8 cellular contexts compared by ENCODE assay signal in the genomic region with DNA sequence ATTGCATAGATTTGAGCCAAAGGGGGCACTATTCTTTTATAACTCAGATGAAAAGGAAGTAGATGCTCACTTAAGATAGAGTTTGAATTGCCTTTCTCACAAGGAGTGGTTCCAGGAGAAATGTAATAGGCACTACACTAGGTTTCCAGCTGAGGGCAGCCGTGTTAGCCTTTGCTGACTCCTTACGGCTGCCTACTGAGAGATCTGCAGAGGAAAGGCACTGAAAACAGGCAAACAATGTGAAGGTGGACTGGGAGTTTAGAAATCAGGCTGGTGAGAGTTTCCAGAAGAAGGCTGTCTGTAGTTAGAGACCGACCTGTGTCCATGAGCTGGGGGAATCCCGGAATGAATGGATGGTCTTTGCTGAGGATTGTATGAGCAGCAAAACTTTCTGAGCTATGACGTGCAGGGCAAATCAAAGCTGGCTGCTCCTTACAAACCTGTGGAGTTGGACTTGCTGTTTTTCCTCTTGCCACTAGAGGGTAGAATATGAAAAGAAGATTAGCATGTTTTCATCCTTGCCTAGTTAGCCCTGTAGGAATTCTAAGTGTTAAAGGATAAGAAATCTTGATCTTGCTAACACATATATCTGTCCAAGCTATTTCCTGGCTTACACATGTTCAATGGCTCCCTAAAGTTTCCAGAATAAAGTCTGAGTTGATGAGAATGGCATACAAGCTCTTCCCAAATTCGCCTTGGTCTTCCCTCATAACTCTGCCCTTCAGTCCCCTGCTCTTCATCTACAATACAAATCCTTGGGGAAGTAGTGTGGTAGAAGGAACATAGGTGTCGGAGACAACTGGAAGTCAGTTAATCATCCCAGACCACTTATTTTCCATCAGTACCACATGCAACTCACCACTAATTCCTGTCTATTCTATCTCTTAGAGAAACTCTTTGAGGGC. TPM values are rescaled to one million over a fixed set of nuclear protein-coding genes. Genes with fewer than 3 reads are reported as not detected.
DNase-seq lines count a peak whose midpoint lies in the region; ATAC-seq and TF ChIP-seq lines count a peak whose summit lies in the region.

No MANE protein-coding gene starts in this region.

- no peak overlapping the region for H3K27ac Mint-ChIP-seq in activated CD8-positive, alpha-beta T cell treated with anti-CD3 and anti-CD28 coated beads for 36 hours
- H3K27ac Mint-ChIP-seq in effector memory CD8-positive, alpha-beta T cell, result no peak overlapping the region

- no peaks in the 10 kb centered on the region for H3K9me3 Mint-ChIP-seq in activated CD8-positive, alpha-beta T cell treated with anti-CD3 and anti-CD28 coated beads for 36 hours
- no peaks in the 10 kb centered on the region for H3K9me3 Mint-ChIP-seq in effector memory CD8-positive, alpha-beta T cell

- H3K4me3 ChIP-seq in HL-60 (replicated peaks; ENCODE audit: insufficient read depth, low read length), result no peak overlapping the region

- no peaks in the 10 kb centered on the region for H3K27me3 Mint-ChIP-seq in activated CD8-positive, alpha-beta T cell treated with anti-CD3 and anti-CD28 coated beads for 36 hours
- H3K27me3 Mint-ChIP-seq in effector memory CD8-positive, alpha-beta T cell, result no peaks in the 10 kb centered on the region

- POLR2A ChIA-PET in activated CD8-positive, alpha-beta T cell treated with anti-CD3 and anti-CD28 coated beads for 36 hours (lab: Charles Lee), result interaction anchor here (1.1 to 1.6 kb wide), 3 partner anchors 13 to 187 kb away, joined by 3 to 4 read pairs (median 3); a partner anchor contains a TSS

- H3K27me3 ChIP-seq in HL-60 (ENCODE audit: insufficient read depth, poor library complexity, severe bottlenecking), result no peaks in the 10 kb centered on the region

- H3K4me1 Mint-ChIP-seq in activated CD8-positive, alpha-beta T cell treated with anti-CD3 and anti-CD28 coated beads for 36 hours (ENCODE audit: low read depth), result no peaks in the 10 kb centered on the region
- no peaks in the 10 kb centered on the region for H3K4me1 Mint-ChIP-seq in effector memory CD8-positive, alpha-beta T cell (ENCODE audit: low read depth in 2 of 2)

- intact Hi-C loops in activated CD8-positive, alpha-beta T cell treated with anti-CD3 and anti-CD28 coated beads for 36 hours (cut with micrococcal nuclease), result loop anchor here (1.0 kb wide), 1 partner anchor 167 kb away; no protein-coding TSS in a partner anchor

- DNase-seq in Daoy (ENCODE audit: low read depth) (peak; percentile 70), HL-60 (ENCODE audit: low read depth in 1 of 2, low spot score in 1 of 2) (peak in 1 of 2 experiments; percentile 56), NCI-H82 treated with DMSO at 0.1 percent for 48 hours (lab: John Stamatoyannopoulos, UW; ENCODE audit: unreplicated experiment) (peak; percentile 94), lung microvascular endothelial cell (ENCODE audit: low read depth in 2 of 2) (peak; percentile 81 to 84)
- DNase-seq in activated CD8-positive, alpha-beta T cell treated with anti-CD3 and anti-CD28 coated beads for 36 hours, result peak; percentile 57
- DNase-seq in effector memory CD8-positive, alpha-beta T cell, result peak; percentile 37 to 58 (median 42)
- peak; percentile 4 to 8 for DNase-seq in stimulated activated CD8-positive, alpha-beta memory T cell treated with anti-CD3 and anti-CD28 coated beads, Interleukin-2, amount 100 ng/mL, for 48 hours (ENCODE audit: low read depth in 2 of 2)

- no peak overlapping the region for H3K4me3 Mint-ChIP-seq in activated CD8-positive, alpha-beta T cell treated with anti-CD3 and anti-CD28 coated beads for 36 hours
- no peak overlapping the region for H3K4me3 Mint-ChIP-seq in effector memory CD8-positive, alpha-beta T cell

- no peaks in the 10 kb centered on the region for H3K36me3 Mint-ChIP-seq in activated CD8-positive, alpha-beta T cell treated with anti-CD3 and anti-CD28 coated beads for 36 hours (ENCODE audit: low read depth)
- H3K36me3 Mint-ChIP-seq in effector memory CD8-positive, alpha-beta T cell (ENCODE audit: insufficient read depth), result no peaks in the 10 kb centered on the region

- H3K27ac ChIP-seq in HL-60 (replicated peaks), result no peak overlapping the region

- peak; percentile 95 for ATAC-seq in activated CD8-positive, alpha-beta T cell treated with anti-CD3 and anti-CD28 coated beads for 36 hours
- peak; percentile 95 for ATAC-seq in effector memory CD8-positive, alpha-beta T cell (replicated peaks)
- ATAC-seq in HG02840 (IDR thresholded peaks at IDR 0.05; ENCODE audit: low FRiP score, unreplicated experiment), result no peak

- TF ChIP-seq CTCF in HL-60 (IDR thresholded peaks at IDR 0.05; ENCODE audit: insufficient read depth, low read length), result peak; percentile 82
- TF ChIP-seq CTCF in activated CD8-positive, alpha-beta T cell treated with anti-CD3 and anti-CD28 coated beads for 36 hours (IDR thresholded peaks at IDR 0.05), result peak; percentile 82

- CTCF ChIA-PET in activated CD8-positive, alpha-beta T cell treated with anti-CD3 and anti-CD28 coated beads for 36 hours (lab: Charles Lee), result interaction anchor here (0.7 to 5.6 kb wide), 93 partner anchors 9 to 391 kb away, joined by 3 to 67 read pairs (median 5); a partner anchor contains a TSS

RNA-seq across cellular contexts. Expression of a gene that starts 20.1 kb away (rescaled TPM):
- 26.7 and 27.5 TPM in 2 replicates for total RNA-seq in Daoy (2014; rRNA removed; shearing (Covaris generic))
- 10 to 100 TPM; 33.5 to 34.6 TPM for total RNA-seq in activated CD8-positive, alpha-beta T cell treated with anti-CD3 and anti-CD28 coated beads for 36 hours
- total RNA-seq in lung microvascular endothelial cell, result 31.8 and 41.1 TPM in 2 replicates
